7 cellular contexts compared by ENCODE assay signal in the genomic region with DNA sequence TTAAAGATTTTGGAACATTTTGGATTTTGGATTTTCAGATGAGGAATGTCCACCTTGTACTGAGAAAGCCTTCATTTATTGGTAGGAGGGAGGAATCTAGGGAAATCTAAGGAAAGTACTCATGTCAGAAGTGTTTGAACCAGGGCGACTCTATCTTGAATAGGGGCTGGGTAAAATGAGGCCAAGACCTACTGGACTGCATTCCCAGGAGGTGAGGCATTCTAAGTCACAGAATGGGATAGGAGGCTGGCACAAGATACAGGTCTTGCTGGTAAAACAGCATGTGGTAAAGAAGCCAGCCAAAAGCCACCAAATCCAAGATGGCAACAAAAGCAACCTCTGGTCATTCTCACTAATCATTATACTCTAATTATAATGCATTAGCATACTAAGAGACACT.
"Had no signal": no experiment of that assay in that cellular context is flagged by ENCODE, and none has a peak within 500 bp of the region (broad histone marks: within the 10 kb centered on the region; RNA-seq: fewer than 3 reads in every experiment).

No MANE protein-coding gene starts in this region.

- H3K4me2 ChIP-seq: GM23338 had no signal

- H3K4me3 ChIP-seq: GM23338 had no signal

- H2AFZ ChIP-seq: GM23338 had no signal

- FAIRE-seq: H1, H54, HTR-8/SVneo had no signal

- DNase-seq: H9, HCEC 1CT, IMR-90 had no signal
